ENCODE assay signal across 11 cellular contexts in genomic region chr16:26795184-26795583, GRCh38.
A peak's percentile ranks its signal among the peaks of the same experiment; 100 is the strongest.
DNase-seq lines count a peak whose midpoint lies in the region; TF ChIP-seq lines count a peak whose summit lies in the region.
"Had no signal": no experiment of that assay in that cellular context is flagged by ENCODE, and none has a peak within 500 bp of the region (broad histone marks: within the 10 kb centered on the region; RNA-seq: fewer than 3 reads in every experiment).

No MANE protein-coding gene starts in this region.

- no peak overlapping the region for H3K9ac ChIP-seq in neural cell (ENCODE audit: low read length)

- H3K9me3 ChIP-seq in neural cell (ENCODE audit: low read length): no peaks in the 10 kb centered on the region
- H3K9me3 ChIP-seq: thoracic aorta had no signal

- H3K27ac ChIP-seq in neural cell (ENCODE audit: low read length): no peak overlapping the region
- H3K27ac ChIP-seq: thoracic aorta had no signal

- intact Hi-C loops in activated T-helper 1 cell treated with anti-CD3 and anti-CD28 coated beads, Interleukin-12 subunit alpha, Interleukin-12 subunit beta, Interleukin-2, Interleukin-4 antibody, amounts not matched to agents 30 ng/mL and 10 ng/mL and 1 ng/mL, durations not matched to agents 14 hours and 24 hours and 36 hours (cut with micrococcal nuclease): loop anchor here (2.0 kb wide), 1 partner anchor 956 kb away; no protein-coding TSS in a partner anchor

- H3K9me2 ChIP-seq in neural cell (ENCODE audit: insufficient read depth, low read length): no peaks in the 10 kb centered on the region

- peak; percentile 32 for DNase-seq in NCI-H1436 (lab: John Stamatoyannopoulos, UW)
- DNase-seq in NCI-H1436 treated with DMSO at 0.1 percent for 48 hours (lab: John Stamatoyannopoulos, UW): no peak
- peak; percentile 24 for DNase-seq in KBM-7
- DNase-seq in activated T-helper 1 cell treated with anti-CD3 and anti-CD28 coated beads, Interleukin-12 subunit alpha, Interleukin-12 subunit beta, Interleukin-2, Interleukin-4 antibody, amounts not matched to agents 30 ng/mL and 10 ng/mL and 1 ng/mL, durations not matched to agents 14 hours and 24 hours and 36 hours (ENCODE audit: low spot score): peak; percentile 14
- no peak for DNase-seq in NCI-H524 treated with DMSO at 0.1 percent for 48 hours (lab: John Stamatoyannopoulos, UW)
- DNase-seq in DMS114 treated with DMSO at 0.1 percent for 48 hours (lab: John Stamatoyannopoulos, UW; ENCODE audit: unreplicated experiment): no peak
- no peak for DNase-seq in COR-L47 (lab: John Stamatoyannopoulos, UW)
- DNase-seq: 8988T, foreskin fibroblast had no signal

- peak; percentile 57 for TF ChIP-seq CTCF in neural cell (IDR thresholded peaks at IDR 0.05; ENCODE audit: poor library complexity, severe bottlenecking)

- H3K9me3 Mint-ChIP-seq in activated T-helper 1 cell treated with anti-CD3 and anti-CD28 coated beads, Interleukin-12 subunit alpha, Interleukin-12 subunit beta, Interleukin-2, Interleukin-4 antibody, amounts not matched to agents 30 ng/mL and 10 ng/mL and 1 ng/mL, durations not matched to agents 14 hours and 24 hours and 36 hours: no peaks in the 10 kb centered on the region

- H3K4me3 ChIP-seq in neural cell (ENCODE audit: low read length): no peak overlapping the region
- H3K4me3 ChIP-seq: thoracic aorta had no signal

- H3K27ac Mint-ChIP-seq in activated T-helper 1 cell treated with anti-CD3 and anti-CD28 coated beads, Interleukin-12 subunit alpha, Interleukin-12 subunit beta, Interleukin-2, Interleukin-4 antibody, amounts not matched to agents 30 ng/mL and 10 ng/mL and 1 ng/mL, durations not matched to agents 14 hours and 24 hours and 36 hours: no peak overlapping the region

- H3K79me2 ChIP-seq in neural cell (replicated peaks; ENCODE audit: insufficient read depth, low read length): no peaks in the 10 kb centered on the region

- H3F3A ChIP-seq in neural cell (ENCODE audit: insufficient read depth, low read length, poor library complexity, severe bottlenecking): no peaks in the 10 kb centered on the region

- TF ChIP-seq EP300 in neural cell (conservative IDR thresholded peaks at IDR 0.05; ENCODE audit: poor library complexity, severe bottlenecking): no peak

- H4K20me1 ChIP-seq in neural cell (ENCODE audit: insufficient read depth): no peaks in the 10 kb centered on the region

- no peaks in the 10 kb centered on the region for H3K27me3 ChIP-seq in neural cell (ENCODE audit: insufficient read depth, low read depth, low read length)

- H3K4me2 ChIP-seq in neural cell (ENCODE audit: low read length): no peak overlapping the region

- H3K36me3 Mint-ChIP-seq in activated T-helper 1 cell treated with anti-CD3 and anti-CD28 coated beads, Interleukin-12 subunit alpha, Interleukin-12 subunit beta, Interleukin-2, Interleukin-4 antibody, amounts not matched to agents 30 ng/mL and 10 ng/mL and 1 ng/mL, durations not matched to agents 14 hours and 24 hours and 36 hours (ENCODE audit: low read depth): no peaks in the 10 kb centered on the region

- H3K4me3 Mint-ChIP-seq in activated T-helper 1 cell treated with anti-CD3 and anti-CD28 coated beads, Interleukin-12 subunit alpha, Interleukin-12 subunit beta, Interleukin-2, Interleukin-4 antibody, amounts not matched to agents 30 ng/mL and 10 ng/mL and 1 ng/mL, durations not matched to agents 14 hours and 24 hours and 36 hours: no peak overlapping the region

- H3K36me3 ChIP-seq in neural cell (ENCODE audit: insufficient read depth, low read length): no peaks in the 10 kb centered on the region
- H3K36me3 ChIP-seq: thoracic aorta had no signal

- in situ Hi-C loops in KBM-7 (cut with MboI; ENCODE audit: low pct_unique_long_range_greater_than_20kb, low sequenced_read_pairs): no loop called here

- no peak overlapping the region for H2AFZ ChIP-seq in neural cell (ENCODE audit: low read depth, low read length)

- no peaks in the 10 kb centered on the region for H3K27me3 Mint-ChIP-seq in activated T-helper 1 cell treated with anti-CD3 and anti-CD28 coated beads, Interleukin-12 subunit alpha, Interleukin-12 subunit beta, Interleukin-2, Interleukin-4 antibody, amounts not matched to agents 30 ng/mL and 10 ng/mL and 1 ng/mL, durations not matched to agents 14 hours and 24 hours and 36 hours (ENCODE audit: insufficient read depth)

- peaks cover 14% of the 10 kb centered on the region for H3K4me1 Mint-ChIP-seq in activated T-helper 1 cell treated with anti-CD3 and anti-CD28 coated beads, Interleukin-12 subunit alpha, Interleukin-12 subunit beta, Interleukin-2, Interleukin-4 antibody, amounts not matched to agents 30 ng/mL and 10 ng/mL and 1 ng/mL, durations not matched to agents 14 hours and 24 hours and 36 hours (ENCODE audit: low read depth)

- TF ChIP-seq RAD21 in neural cell (conservative IDR thresholded peaks at IDR 0.05): peak; percentile 54

TF ChIP-seq in neural cell, 6 proteins besides CTCF, POLR2A, EP300 and RAD21:
- TF ChIP-seq SMC3 (conservative IDR thresholded peaks at IDR 0.05; ENCODE audit: poor library complexity): peak; percentile 35
- no peak for TF ChIP-seq TAF1 (IDR thresholded peaks at IDR 0.05; ENCODE audit: low read depth)

Comparison
In these comparisons a context has a peak if more than half of its experiments do, and no peak if none do; other contexts are left out.
1. DNase-seq: peak in NCI-H1436 (single experiment), KBM-7 (single experiment) and activated T-helper 1 cell treated with anti-CD3 and anti-CD28 coated beads, Interleukin-12 subunit alpha, Interleukin-12 subunit beta, Interleukin-2, Interleukin-4 antibody, amounts not matched to agents 30 ng/mL and 10 ng/mL and 1 ng/mL, durations not matched to agents 14 hours and 24 hours and 36 hours (single experiment); none in NCI-H1436 treated with DMSO at 0.1 percent for 48 hours (single experiment), NCI-H524 treated with DMSO at 0.1 percent for 48 hours (single experiment), DMS114 treated with DMSO at 0.1 percent for 48 hours (single experiment) and COR-L47 (single experiment).